Comparison of ENCODE assay signal across 1 cellular context in the genomic region with DNA sequence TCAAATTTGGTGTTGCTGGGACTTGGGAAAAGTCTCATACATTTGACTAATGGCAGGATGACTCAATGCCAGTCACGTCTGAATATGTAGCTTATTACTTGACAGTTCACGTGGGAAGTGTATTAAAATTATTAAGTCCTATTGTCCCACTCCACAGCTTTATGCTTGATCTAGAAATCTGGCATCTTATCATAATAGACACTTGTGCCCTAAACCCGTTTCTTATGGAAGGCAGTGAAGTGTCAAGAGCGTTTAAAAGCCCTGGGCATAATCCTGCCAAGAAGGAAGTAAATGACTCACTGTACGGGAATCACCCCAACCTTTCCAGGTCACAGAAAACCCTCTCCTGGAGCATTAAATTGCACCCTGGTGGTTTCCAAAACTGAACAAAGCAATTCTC.
TF ChIP-seq lines count a peak whose summit lies in the region.

No MANE protein-coding gene starts in this region.

TF ChIP-seq in SK-N-SH treated with all-trans-retinoic acid at 6 μM for 48 hours, 23 proteins besides CTCF, POLR2A, EP300 and RAD21 (continued from another document):
- TF ChIP-seq, protein P1, sequence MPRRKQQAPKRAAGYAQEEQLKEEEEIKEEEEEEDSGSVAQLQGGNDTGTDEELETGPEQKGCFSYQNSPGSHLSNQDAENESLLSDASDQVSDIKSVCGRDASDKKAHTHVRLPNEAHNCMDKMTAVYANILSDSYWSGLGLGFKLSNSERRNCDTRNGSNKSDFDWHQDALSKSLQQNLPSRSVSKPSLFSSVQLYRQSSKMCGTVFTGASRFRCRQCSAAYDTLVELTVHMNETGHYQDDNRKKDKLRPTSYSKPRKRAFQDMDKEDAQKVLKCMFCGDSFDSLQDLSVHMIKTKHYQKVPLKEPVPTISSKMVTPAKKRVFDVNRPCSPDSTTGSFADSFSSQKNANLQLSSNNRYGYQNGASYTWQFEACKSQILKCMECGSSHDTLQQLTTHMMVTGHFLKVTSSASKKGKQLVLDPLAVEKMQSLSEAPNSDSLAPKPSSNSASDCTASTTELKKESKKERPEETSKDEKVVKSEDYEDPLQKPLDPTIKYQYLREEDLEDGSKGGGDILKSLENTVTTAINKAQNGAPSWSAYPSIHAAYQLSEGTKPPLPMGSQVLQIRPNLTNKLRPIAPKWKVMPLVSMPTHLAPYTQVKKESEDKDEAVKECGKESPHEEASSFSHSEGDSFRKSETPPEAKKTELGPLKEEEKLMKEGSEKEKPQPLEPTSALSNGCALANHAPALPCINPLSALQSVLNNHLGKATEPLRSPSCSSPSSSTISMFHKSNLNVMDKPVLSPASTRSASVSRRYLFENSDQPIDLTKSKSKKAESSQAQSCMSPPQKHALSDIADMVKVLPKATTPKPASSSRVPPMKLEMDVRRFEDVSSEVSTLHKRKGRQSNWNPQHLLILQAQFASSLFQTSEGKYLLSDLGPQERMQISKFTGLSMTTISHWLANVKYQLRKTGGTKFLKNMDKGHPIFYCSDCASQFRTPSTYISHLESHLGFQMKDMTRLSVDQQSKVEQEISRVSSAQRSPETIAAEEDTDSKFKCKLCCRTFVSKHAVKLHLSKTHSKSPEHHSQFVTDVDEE (CRISPR knock-in tag; IDR thresholded peaks at IDR 0.05): no peak
